26 cellular contexts compared by ENCODE assay signal in the genomic region with DNA sequence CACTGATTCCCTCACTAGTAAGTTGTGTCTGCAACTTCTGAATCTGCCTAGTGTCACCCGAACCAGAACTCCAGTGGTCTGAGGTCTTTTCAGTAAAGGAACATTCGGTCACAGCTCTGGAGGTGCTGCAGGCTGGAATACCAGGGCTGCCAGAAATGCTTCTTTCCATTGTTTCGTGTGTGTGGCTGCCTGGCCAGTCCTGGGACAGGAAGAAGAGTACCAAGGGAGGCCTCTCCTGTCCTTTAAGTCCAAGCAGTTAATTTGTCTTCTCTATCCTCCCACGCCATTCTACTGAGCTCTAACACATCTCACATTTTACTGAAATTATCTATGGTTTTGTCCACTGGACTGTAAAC.
DNase-seq lines count a peak whose midpoint lies in the region; TF ChIP-seq lines count a peak whose summit lies in the region.
"Had no signal": no experiment of that assay in that cellular context is flagged by ENCODE, and none has a peak within 500 bp of the region (broad histone marks: within the 10 kb centered on the region; RNA-seq: fewer than 3 reads in every experiment).

No MANE protein-coding gene starts in this region.

- H3K4me1 Mint-ChIP-seq in neural progenitor cell = peaks cover 12% of the 10 kb centered on the region

- no peaks in the 10 kb centered on the region for H3F3A ChIP-seq in neural progenitor cell (ENCODE audit: low read depth)

- no peak overlapping the region for H3K27ac Mint-ChIP-seq in neural progenitor cell
- H3K27ac Mint-ChIP-seq: effector memory CD8-positive, alpha-beta T cell had no signal

- POLR2A ChIA-PET in RWPE1 (lab: Yijun Ruan, JAX; ENCODE audit: low non-redundant PET) = no interaction called here

- DNase-seq in H4 (ENCODE audit: low spot score) = peak; percentile 13
- DNase-seq in RPMI7951 (ENCODE audit: low read depth) = peak; percentile 16
- DNase-seq in hepatocyte (ENCODE audit: low spot score) = peak; percentile 14
- peak; percentile 13 for DNase-seq in neural progenitor cell (ENCODE audit: low spot score)
- no peak for DNase-seq in RWPE1 (ENCODE audit: low spot score)
- no peak for DNase-seq in ureter (ENCODE audit: low spot score)
- no peak for DNase-seq in head of caudate nucleus
- DNase-seq in stomach = no peak
- DNase-seq: activated CD4-positive, alpha-beta T cell treated with anti-CD3 and anti-CD28 coated beads, Interleukin-2, amount 50 U/mL, for 48 hours; activated naive CD4-positive, alpha-beta T cell; central memory CD4-positive, alpha-beta T cell; cortex of kidney; effector memory CD8-positive, alpha-beta T cell; NCI-H1417; NCI-H2029 treated with DMSO at 0.1 percent for 48 hours; NCI-H526 treated with DMSO at 0.1 percent for 48 hours; Peyer's patch; right lobe of liver; stimulated activated CD4-positive, alpha-beta T cell treated with anti-CD3 and anti-CD28 coated beads, Interleukin-4, amount 100 ng/mL, for 24 hours; T-helper 1 cell had no signal

- H3K36me3 ChIP-seq in hepatocyte (replicated peaks; ENCODE audit: insufficient read depth, low read depth) (no peaks in the 10 kb centered on the region), neural progenitor cell (no peaks in the 10 kb centered on the region), stomach (no peaks in the 10 kb centered on the region)
- H3K36me3 ChIP-seq: HAP-1, neutrophil, Peyer's patch, right lobe of liver, SJSA1, tibial nerve had no signal

- 40% methylated on average over 4 of the region's 4 CpGs for WGBS in hepatocyte (ENCODE audit: low lambda C conversion rate, missing lambda C conversion rate)
- WGBS in stomach, 5 donors = 51 to 72% (median 63%) methylated on average over 4 of the region's 4 CpGs

- TF ChIP-seq CTCF in hepatocyte (IDR thresholded peaks at IDR 0.05; ENCODE audit: poor library complexity) (no peak), neural progenitor cell (IDR thresholded peaks at IDR 0.05) (no peak), RWPE1 (conservative IDR thresholded peaks at IDR 0.05; ENCODE audit: low read depth) (no peak), stomach (IDR thresholded peaks at IDR 0.05) (no peak)

- TF ChIP-seq EP300 in stomach (IDR thresholded peaks at IDR 0.05) = no peak

- peak overlapping the region; percentile 2 for H3K4me2 ChIP-seq in hepatocyte
- no peak overlapping the region for H3K4me2 ChIP-seq in neural progenitor cell

- H3K4me1 ChIP-seq in hepatocyte (ENCODE audit: insufficient read depth) = peaks cover 18% of the 10 kb centered on the region
- H3K4me1 ChIP-seq in neural progenitor cell = peaks cover 11% of the 10 kb centered on the region
- no peaks in the 10 kb centered on the region for H3K4me1 ChIP-seq in stomach
- H3K4me1 ChIP-seq: Peyer's patch, right lobe of liver, SJSA1, tibial nerve had no signal

- no peaks in the 10 kb centered on the region for H3K79me2 ChIP-seq in hepatocyte
- H3K79me2 ChIP-seq in neural progenitor cell (ENCODE audit: low read depth) = no peaks in the 10 kb centered on the region

- H3K9me3 ChIP-seq in hepatocyte (ENCODE audit: low read depth) = no peaks in the 10 kb centered on the region
- no peaks in the 10 kb centered on the region for H3K9me3 ChIP-seq in neural progenitor cell (ENCODE audit: low read depth)
- no peaks in the 10 kb centered on the region for H3K9me3 ChIP-seq in stomach
- H3K9me3 ChIP-seq: HAP-1, neutrophil, Peyer's patch, right lobe of liver, SJSA1, tibial nerve had no signal

- intact Hi-C loops in head of caudate nucleus (cut with DNase I) = no loop called here
- intact Hi-C loops in stomach (cut with DNase I; ENCODE audit: low total_unique reads) = no loop called here

- CTCF ChIA-PET in RWPE1 (lab: Yijun Ruan, JAX) = no interaction called here

- H4K20me1 ChIP-seq in hepatocyte (ENCODE audit: insufficient read depth, poor library complexity, severe bottlenecking) (no peaks in the 10 kb centered on the region), neural progenitor cell (ENCODE audit: low read depth) (no peaks in the 10 kb centered on the region)

- TF ChIP-seq POLR2A in stomach (IDR thresholded peaks at IDR 0.05) = no peak

- no peaks in the 10 kb centered on the region for H3K9me2 ChIP-seq in hepatocyte (replicated peaks; ENCODE audit: insufficient read depth)

- no peaks in the 10 kb centered on the region for H3K27me3 ChIP-seq in hepatocyte
- no peaks in the 10 kb centered on the region for H3K27me3 ChIP-seq in neural progenitor cell
- no peaks in the 10 kb centered on the region for H3K27me3 ChIP-seq in stomach
- H3K27me3 ChIP-seq: Peyer's patch, right lobe of liver, SJSA1, tibial nerve had no signal

- no peak overlapping the region for H3K9ac ChIP-seq in neural progenitor cell

- no peaks in the 10 kb centered on the region for H3K9me3 Mint-ChIP-seq in neural progenitor cell
- H3K9me3 Mint-ChIP-seq: effector memory CD8-positive, alpha-beta T cell had no signal

- no peaks in the 10 kb centered on the region for H3K36me3 Mint-ChIP-seq in neural progenitor cell

- H3K27ac ChIP-seq in hepatocyte (peak overlapping the region; percentile 83), neural progenitor cell (no peak overlapping the region), RWPE1 (no peak overlapping the region), stomach (no peak overlapping the region)
- H3K27ac ChIP-seq: HL-60, neutrophil, Peyer's patch, right lobe of liver, SJSA1, tibial nerve had no signal

- H3K4me3 ChIP-seq in hepatocyte (no peak overlapping the region), neural progenitor cell (no peak overlapping the region), stomach (no peak overlapping the region)
- H3K4me3 ChIP-seq: HAP-1, lung, Peyer's patch, right lobe of liver, SJSA1, tibial nerve had no signal

- H2AFZ ChIP-seq in hepatocyte = no peak overlapping the region
- H2AFZ ChIP-seq in neural progenitor cell (replicated peaks) = no peak overlapping the region

- H3K27me3 Mint-ChIP-seq in neural progenitor cell (ENCODE audit: insufficient read depth, low read depth) = no peaks in the 10 kb centered on the region

- H3K4me3 Mint-ChIP-seq in neural progenitor cell = no peak overlapping the region
- H3K4me3 Mint-ChIP-seq: effector memory CD8-positive, alpha-beta T cell had no signal

Comparison
In these comparisons a context has a peak if more than half of its experiments do, and no peak if none do; other contexts are left out.
1. DNase-seq: peak in H4 (single experiment), RPMI7951 (single experiment), hepatocyte (single experiment) and neural progenitor cell (single experiment); none in RWPE1 (single experiment), ureter (single experiment), head of caudate nucleus (0 of 42) and stomach (single experiment).